Comparison of ENCODE assay signal across 11 cellular contexts in genomic region chr1:101200513-101200912, GRCh38. TPM values are rescaled to one million over a fixed set of nuclear protein-coding genes. Genes with fewer than 3 reads are reported as not detected.
DNase-seq lines count a peak whose midpoint lies in the region; ATAC-seq, FAIRE-seq and TF ChIP-seq lines count a peak whose summit lies in the region.
"Had no signal": no experiment of that assay in that cellular context is flagged by ENCODE, and none has a peak within 500 bp of the region (broad histone marks: within the 10 kb centered on the region; RNA-seq: fewer than 3 reads in every experiment).

No MANE protein-coding gene starts in this region.

- CTCF ChIA-PET in PC-3 (lab: Charles Lee) = no interaction called here

- H3K4me1 Mint-ChIP-seq in endodermal cell = no peaks in the 10 kb centered on the region

- 86 to 87% methylated on average over 2 of the region's 2 CpGs for WGBS in endodermal cell (ENCODE audit: insufficient coverage in 1 of 2, insufficient read length in 1 of 2), 2 experiments
- 56 to 68% methylated on average over 2 of the region's 2 CpGs for WGBS in aorta, 2 donors

- no peak for DNase-seq in GM19239 (ENCODE audit: insufficient read length, low spot score)
- DNase-seq in PC-3 = peak; percentile 57
- DNase-seq in endodermal cell = peak; percentile 72
- DNase-seq in non-pigmented ciliary epithelial cell (ENCODE audit: low read depth) = peak; percentile 86
- DNase-seq in effector CD4-positive, alpha-beta T cell = no peak
- DNase-seq in NCI-H510A (lab: John Stamatoyannopoulos, UW) = no peak
- DNase-seq in aorta = no peak
- DNase-seq: activated CD4-positive, CD25-positive, alpha-beta regulatory T cell treated with anti-CD3 and anti-CD28 coated beads, Interleukin-2, amount 50 U/mL, for 72 hours; anterior cingulate cortex; pancreas had no signal

- ATAC-seq in PC-3 (no peak; the same call in 1 of the 2 replicates), aorta (ENCODE audit: low FRiP score) (no peak)
- ATAC-seq: Panc1, pancreas had no signal

- H3K9ac ChIP-seq in PC-3 (ENCODE audit: low read length) (no peak overlapping the region), endodermal cell (ENCODE audit: extremely low read depth, low read length, poor library complexity, severe bottlenecking) (no peak overlapping the region)

- intact Hi-C loops in PC-3 (cut with micrococcal nuclease) (no loop called here), aorta (cut with DNase I) (loop anchor here in 1 of 2 donors (5.0 kb wide), 1 partner anchor 1603 kb away; no protein-coding TSS in a partner anchor)

- no peak overlapping the region for H3K27ac ChIP-seq in PC-3 (ENCODE audit: low read length)
- H3K27ac ChIP-seq in endodermal cell (ENCODE audit: low read depth, low read length) = no peak overlapping the region
- H3K27ac ChIP-seq in aorta (ENCODE audit: low read depth in 1 of 2, low read length in 2 of 2) = no peak overlapping the region
- H3K27ac ChIP-seq: pancreas had no signal

- no peak overlapping the region for H3K27ac Mint-ChIP-seq in endodermal cell

- no peak overlapping the region for H3K4me2 ChIP-seq in PC-3 (ENCODE audit: low read length)

- peaks cover 5% of the 10 kb centered on the region; the same call in 1 of the 2 replicates for H3K4me1 ChIP-seq in PC-3 (ENCODE audit: insufficient read depth, low read length)
- H3K4me1 ChIP-seq in endodermal cell (ENCODE audit: control insufficient read depth, insufficient read depth, low read length) = no peaks in the 10 kb centered on the region
- no peaks in the 10 kb centered on the region for H3K4me1 ChIP-seq in aorta (ENCODE audit: control insufficient read depth in 1 of 2, insufficient read depth in 2 of 2, low read length in 2 of 2)
- H3K4me1 ChIP-seq: pancreas had no signal

- POLR2A ChIA-PET in PC-3 (lab: Charles Lee; ENCODE audit: unreplicated experiment) = no interaction called here

- H3K27me3 ChIP-seq in PC-3 (ENCODE audit: low read length) (no peaks in the 10 kb centered on the region), endodermal cell (ENCODE audit: control insufficient read depth, insufficient read depth, low read length, poor library complexity, severe bottlenecking) (no peaks in the 10 kb centered on the region), aorta (ENCODE audit: control insufficient read depth in 1 of 2, insufficient read depth in 2 of 2, low read length in 1 of 2) (no peaks in the 10 kb centered on the region)
- H3K27me3 ChIP-seq: pancreas had no signal

- H3K9me3 ChIP-seq in PC-3 (ENCODE audit: low read length) (no peaks in the 10 kb centered on the region), endodermal cell (ENCODE audit: control insufficient read depth, low read length) (no peaks in the 10 kb centered on the region), aorta (ENCODE audit: control insufficient read depth, low read length) (no peaks in the 10 kb centered on the region)
- H3K9me3 ChIP-seq: pancreas had no signal

- no peaks in the 10 kb centered on the region for H3K79me2 ChIP-seq in PC-3 (ENCODE audit: low read length)

- H3K36me3 ChIP-seq in PC-3 (ENCODE audit: low read depth, low read length) (no peaks in the 10 kb centered on the region), endodermal cell (ENCODE audit: control insufficient read depth, insufficient read depth, low read length) (no peaks in the 10 kb centered on the region), aorta (ENCODE audit: control insufficient read depth in 1 of 2, insufficient read depth in 2 of 2, low read length in 1 of 2) (no peaks in the 10 kb centered on the region)
- H3K36me3 ChIP-seq: pancreas had no signal

- H4K20me1 ChIP-seq in PC-3 (ENCODE audit: low read length) = no peaks in the 10 kb centered on the region

- H3K4me3 Mint-ChIP-seq in endodermal cell = no peak overlapping the region

- peak; percentile 54 for FAIRE-seq in GM19239 (lab: Jason Lieb, UNC)
- FAIRE-seq: pancreas had no signal

- no peaks in the 10 kb centered on the region for H3K36me3 Mint-ChIP-seq in endodermal cell (ENCODE audit: low read depth)

- no peak overlapping the region for H2AFZ ChIP-seq in PC-3 (ENCODE audit: low read length)

- BruUV-seq in PC-3 (replicated peaks; lab: Mats Ljungman, UMichigan) = no TSS peak

- no peaks in the 10 kb centered on the region for H3K9me2 ChIP-seq in PC-3 (replicated peaks; ENCODE audit: low read length)

- no peaks in the 10 kb centered on the region for H3F3A ChIP-seq in PC-3 (ENCODE audit: low read length, unreplicated experiment)

- H3K4me3 ChIP-seq in PC-3 (ENCODE audit: low read length) (no peak overlapping the region), endodermal cell (ENCODE audit: low read length) (no peak overlapping the region), aorta (ENCODE audit: low read length in 2 of 2) (no peak overlapping the region)
- H3K4me3 ChIP-seq: pancreas had no signal

- H3K27me3 Mint-ChIP-seq in endodermal cell (ENCODE audit: insufficient read depth) = no peaks in the 10 kb centered on the region

- TF ChIP-seq CTCF in PC-3 (conservative IDR thresholded peaks at IDR 0.05; ENCODE audit: low read depth, low read length) = no peak
- no peak for TF ChIP-seq CTCF in endodermal cell (conservative IDR thresholded peaks at IDR 0.05)

- H3K9me3 Mint-ChIP-seq in endodermal cell = no peaks in the 10 kb centered on the region

RNA-seq across cellular contexts. Expression of gene S1PR1, which starts 36.3 kb away (rescaled TPM):
- 2.1 TPM in 2 replicates for total RNA-seq in PC-3 (2014; rRNA removed)
- under 1 TPM; 0.35 to 0.53 TPM for total RNA-seq in endodermal cell
- 12.1 TPM for polyA plus RNA-seq in endodermal cell (2013, experiment 1 of 2)
- 7.9 TPM for polyA plus RNA-seq in endodermal cell (2013, experiment 2 of 2)
- total RNA-seq in aorta = 10 to 100 TPM; 51.3 to 71.0 TPM
- 1 to 10 TPM; 3.1 to 9.1 TPM for polyA plus RNA-seq in aorta

Comparison
In these comparisons a context has a peak if more than half of its experiments do, and no peak if none do; other contexts are left out.
1. DNase-seq: peak in PC-3 (single experiment), endodermal cell (single experiment) and non-pigmented ciliary epithelial cell (single experiment); none in GM19239 (single experiment), effector CD4-positive, alpha-beta T cell (single experiment), NCI-H510A (single experiment) and aorta (0 of 2).
2. RNA of gene S1PR1, which starts 36.3 kb away (total RNA-seq): 51.3 to 71.0 TPM in aorta; 2.1 TPM in PC-3 and 0.35 to 0.53 TPM in endodermal cell; every median in the first group is over 10 times any median in the second.